1 cellular context compared by ENCODE assay signal in the genomic region with DNA sequence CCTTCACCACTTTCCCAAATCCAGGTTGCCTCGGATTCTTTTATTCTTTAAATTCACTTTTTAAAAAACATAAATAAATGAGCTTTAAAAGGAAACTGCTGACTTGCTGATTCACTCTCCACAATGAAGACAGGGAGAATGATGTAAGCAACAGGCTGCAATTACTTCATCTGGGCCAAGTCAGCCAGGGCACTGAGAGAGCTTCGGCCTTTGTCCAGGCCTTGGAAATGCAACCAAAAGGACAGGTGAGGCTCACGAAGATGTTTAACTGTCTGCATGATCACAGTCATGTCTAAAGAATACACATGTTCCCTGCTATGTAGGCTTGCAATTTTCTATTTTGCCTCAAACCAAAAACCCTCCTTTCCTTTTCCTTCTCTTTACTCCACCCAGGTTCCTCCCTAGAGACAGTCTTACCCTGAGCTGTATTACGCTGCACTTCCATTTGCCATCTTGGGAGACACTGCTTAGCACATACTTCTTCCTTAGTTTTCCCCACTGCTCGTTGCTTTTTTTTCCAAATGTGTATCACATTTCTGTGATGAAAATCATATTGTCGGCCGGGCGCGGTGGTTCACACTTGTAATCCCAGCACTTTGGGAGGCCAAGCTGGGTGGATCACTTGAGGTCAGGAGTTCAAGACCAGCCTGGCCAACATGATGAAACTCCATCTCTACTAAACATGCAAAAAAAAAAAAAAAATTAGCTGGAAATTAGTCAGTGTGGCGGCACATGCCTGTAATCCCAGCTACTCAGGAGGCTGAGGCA.
TF ChIP-seq lines count a peak whose summit lies in the region.

No MANE protein-coding gene starts in this region.

TF ChIP-seq in K562, 482 proteins besides CTCF, POLR2A, EP300 and RAD21:
- TF ChIP-seq BRD9 (IDR thresholded peaks at IDR 0.05; ENCODE audit: low read depth, partially characterized antibody): no peak
- TF ChIP-seq ZNF766 (CRISPR knock-in tag; conservative IDR thresholded peaks at IDR 0.05): 0 out of 2 replicates have a peak, but pooled peaks have one; percentile 32
- TF ChIP-seq MAFK (IDR thresholded peaks at IDR 0.05; ENCODE audit: low read length): peak; percentile 69; the same call in 1 of the 2 replicates
- peak; percentile 95 for TF ChIP-seq MAFG (tag; conservative IDR thresholded peaks at IDR 0.05)
- TF ChIP-seq L3MBTL2 (IDR thresholded peaks at IDR 0.05): peak; percentile 63; the same call in 1 of the 2 replicates
- TF ChIP-seq ZBTB17 (CRISPR knock-in tag; IDR thresholded peaks at IDR 0.05): 0 out of 2 replicates have a peak, but pooled peaks have one; percentile 16
- peak; percentile 25; the same call in 1 of the 2 replicates for TF ChIP-seq JUND (IDR thresholded peaks at IDR 0.05; ENCODE audit: borderline replicate concordance, low read depth, low read length)
- no peak for TF ChIP-seq JUND (tag; IDR thresholded peaks at IDR 0.05; ENCODE audit: borderline replicate concordance, low read depth, low read length)
- TF ChIP-seq, protein P1, sequence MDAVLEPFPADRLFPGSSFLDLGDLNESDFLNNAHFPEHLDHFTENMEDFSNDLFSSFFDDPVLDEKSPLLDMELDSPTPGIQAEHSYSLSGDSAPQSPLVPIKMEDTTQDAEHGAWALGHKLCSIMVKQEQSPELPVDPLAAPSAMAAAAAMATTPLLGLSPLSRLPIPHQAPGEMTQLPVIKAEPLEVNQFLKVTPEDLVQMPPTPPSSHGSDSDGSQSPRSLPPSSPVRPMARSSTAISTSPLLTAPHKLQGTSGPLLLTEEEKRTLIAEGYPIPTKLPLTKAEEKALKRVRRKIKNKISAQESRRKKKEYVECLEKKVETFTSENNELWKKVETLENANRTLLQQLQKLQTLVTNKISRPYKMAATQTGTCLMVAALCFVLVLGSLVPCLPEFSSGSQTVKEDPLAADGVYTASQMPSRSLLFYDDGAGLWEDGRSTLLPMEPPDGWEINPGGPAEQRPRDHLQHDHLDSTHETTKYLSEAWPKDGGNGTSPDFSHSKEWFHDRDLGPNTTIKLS (IDR thresholded peaks at IDR 0.05; ENCODE audit: borderline replicate concordance, low read depth): no peak
- no peak for TF ChIP-seq ELF2 (CRISPR knock-in tag; IDR thresholded peaks at IDR 0.05)
- peak; percentile 53; the same call in 1 of the 2 replicates for TF ChIP-seq CEBPG (CRISPR knock-in tag; IDR thresholded peaks at IDR 0.05)
- TF ChIP-seq CEBPG (tag; conservative IDR thresholded peaks at IDR 0.05 in 1 of 2, IDR thresholded peaks at IDR 0.05 in 1 of 2): peak; percentile 79 to 84
- TF ChIP-seq SMARCC2 (IDR thresholded peaks at IDR 0.05; ENCODE audit: low read depth): no peak
- no peak for TF ChIP-seq NR2C2 (CRISPR knock-in tag; IDR thresholded peaks at IDR 0.05)
- TF ChIP-seq NR2C2 (tag; IDR thresholded peaks at IDR 0.05): peak; percentile 67; the same call in 1 of the 2 replicates
- TF ChIP-seq NFE2 (IDR thresholded peaks at IDR 0.05; ENCODE audit: low read depth): 0 out of 2 replicates have a peak, but pooled peaks have one; percentile 28
- TF ChIP-seq TGIF2 (CRISPR knock-in tag; IDR thresholded peaks at IDR 0.05): no peak
- TF ChIP-seq HOMEZ (CRISPR knock-in tag; IDR thresholded peaks at IDR 0.05): no peak
- TF ChIP-seq NR3C1 (CRISPR knock-in tag; IDR thresholded peaks at IDR 0.05): no peak
- TF ChIP-seq POLR2AphosphoS2 (IDR thresholded peaks at IDR 0.05; ENCODE audit: low read length): no peak
- peak; percentile 57; the same call in 1 of the 2 replicates for TF ChIP-seq MAFF (IDR thresholded peaks at IDR 0.05; ENCODE audit: low read length)
- TF ChIP-seq C11orf30 (IDR thresholded peaks at IDR 0.05; ENCODE audit: low read depth): peak; percentile 96
- TF ChIP-seq ZNF316 (IDR thresholded peaks at IDR 0.05): peak; percentile 96
- peak; percentile 47; the same call in 1 of the 2 replicates for TF ChIP-seq BACH1 (tag; IDR thresholded peaks at IDR 0.05)
- TF ChIP-seq RFX7 (CRISPR knock-in tag; IDR thresholded peaks at IDR 0.05): no peak
- peak; percentile 28; the same call in 1 of the 2 replicates for TF ChIP-seq ATF7 (IDR thresholded peaks at IDR 0.05)
- no peak for TF ChIP-seq GTF2A2 (tag; IDR thresholded peaks at IDR 0.05)
- TF ChIP-seq ZNF232 (CRISPR knock-in tag; IDR thresholded peaks at IDR 0.05): no peak
- 0 out of 2 replicates have a peak, but pooled peaks have one; percentile 33 for TF ChIP-seq ZFX (CRISPR knock-in tag; IDR thresholded peaks at IDR 0.05)
- peak; percentile 77 for TF ChIP-seq ATF3 (IDR thresholded peaks at IDR 0.05)
- TF ChIP-seq ATF3 (CRISPR knock-in tag; conservative IDR thresholded peaks at IDR 0.05): no peak
- no peak for TF ChIP-seq ZNF707 (CRISPR knock-in tag; conservative IDR thresholded peaks at IDR 0.05)
- TF ChIP-seq, protein P2, sequence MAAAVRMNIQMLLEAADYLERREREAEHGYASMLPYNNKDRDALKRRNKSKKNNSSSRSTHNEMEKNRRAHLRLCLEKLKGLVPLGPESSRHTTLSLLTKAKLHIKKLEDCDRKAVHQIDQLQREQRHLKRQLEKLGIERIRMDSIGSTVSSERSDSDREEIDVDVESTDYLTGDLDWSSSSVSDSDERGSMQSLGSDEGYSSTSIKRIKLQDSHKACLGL (CRISPR knock-in tag; IDR thresholded peaks at IDR 0.05; ENCODE audit: borderline replicate concordance, poor library complexity, severe bottlenecking): no peak
- no peak; the same call in 1 of the 2 replicates for TF ChIP-seq ZNF589 (CRISPR knock-in tag; IDR thresholded peaks at IDR 0.05; ENCODE audit: low read depth)
- no peak for TF ChIP-seq KLF13 (tag; IDR thresholded peaks at IDR 0.05; ENCODE audit: borderline replicate concordance, low read depth)
- TF ChIP-seq SMAD4 (CRISPR knock-in tag; conservative IDR thresholded peaks at IDR 0.05): peak; percentile 53; the same call in 1 of the 2 replicates
- TF ChIP-seq ZSCAN32 (CRISPR knock-in tag; IDR thresholded peaks at IDR 0.05): no peak
- TF ChIP-seq ZNF584 (CRISPR knock-in tag; IDR thresholded peaks at IDR 0.05; ENCODE audit: low read depth): 0 out of 2 replicates have a peak, but pooled peaks have one; percentile 26
